Comparison of ENCODE assay signal across 1 cellular context in the genomic region with DNA sequence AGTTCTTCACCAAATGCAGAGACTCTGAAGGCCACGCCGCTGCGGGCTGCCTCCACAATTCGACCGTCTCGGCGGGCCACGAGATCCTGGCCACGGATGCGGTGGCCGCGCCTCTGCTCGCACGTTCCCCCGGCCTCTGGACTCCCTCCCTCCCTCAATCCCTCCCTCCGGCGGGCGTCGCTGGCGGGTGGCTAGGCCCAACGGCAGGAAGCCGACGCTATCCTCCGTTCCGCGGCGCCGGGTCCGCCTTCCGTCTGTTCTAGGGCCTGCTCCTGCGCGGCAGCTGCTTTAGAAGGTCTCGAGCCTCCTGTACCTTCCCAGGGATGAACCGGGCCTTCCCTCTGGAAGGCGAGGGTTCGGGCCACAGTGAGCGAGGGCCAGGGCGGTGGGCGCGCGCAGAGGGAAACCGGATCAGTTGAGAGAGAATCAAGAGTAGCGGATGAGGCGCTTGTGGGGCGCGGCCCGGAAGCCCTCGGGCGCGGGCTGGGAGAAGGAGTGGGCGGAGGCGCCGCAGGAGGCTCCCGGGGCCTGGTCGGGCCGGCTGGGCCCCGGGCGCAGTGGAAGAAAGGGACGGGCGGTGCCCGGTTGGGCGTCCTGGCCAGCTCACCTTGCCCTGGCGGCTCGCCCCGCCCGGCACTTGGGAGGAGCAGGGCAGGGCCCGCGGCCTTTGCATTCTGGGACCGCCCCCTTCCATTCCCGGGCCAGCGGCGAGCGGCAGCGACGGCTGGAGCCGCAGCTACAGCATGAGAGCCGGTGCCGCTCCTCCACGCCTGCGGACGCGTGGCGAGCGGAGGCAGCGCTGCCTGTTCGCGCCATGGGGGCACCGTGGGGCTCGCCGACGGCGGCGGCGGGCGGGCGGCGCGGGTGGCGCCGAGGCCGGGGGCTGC.
A peak's percentile ranks its signal among the peaks of the same experiment; 100 is the strongest.
TF ChIP-seq lines count a peak whose summit lies in the region.

Gene FUT4, plus strand, starts transcription at position 227 of the 887 bp plus-strand sequence. Its CDS starts 213 bp downstream, at position 440.

TF ChIP-seq in HepG2, 621 proteins besides CTCF, POLR2A, EP300 and RAD21 (continued from another document and continues in another):
- TF ChIP-seq, protein P1, sequence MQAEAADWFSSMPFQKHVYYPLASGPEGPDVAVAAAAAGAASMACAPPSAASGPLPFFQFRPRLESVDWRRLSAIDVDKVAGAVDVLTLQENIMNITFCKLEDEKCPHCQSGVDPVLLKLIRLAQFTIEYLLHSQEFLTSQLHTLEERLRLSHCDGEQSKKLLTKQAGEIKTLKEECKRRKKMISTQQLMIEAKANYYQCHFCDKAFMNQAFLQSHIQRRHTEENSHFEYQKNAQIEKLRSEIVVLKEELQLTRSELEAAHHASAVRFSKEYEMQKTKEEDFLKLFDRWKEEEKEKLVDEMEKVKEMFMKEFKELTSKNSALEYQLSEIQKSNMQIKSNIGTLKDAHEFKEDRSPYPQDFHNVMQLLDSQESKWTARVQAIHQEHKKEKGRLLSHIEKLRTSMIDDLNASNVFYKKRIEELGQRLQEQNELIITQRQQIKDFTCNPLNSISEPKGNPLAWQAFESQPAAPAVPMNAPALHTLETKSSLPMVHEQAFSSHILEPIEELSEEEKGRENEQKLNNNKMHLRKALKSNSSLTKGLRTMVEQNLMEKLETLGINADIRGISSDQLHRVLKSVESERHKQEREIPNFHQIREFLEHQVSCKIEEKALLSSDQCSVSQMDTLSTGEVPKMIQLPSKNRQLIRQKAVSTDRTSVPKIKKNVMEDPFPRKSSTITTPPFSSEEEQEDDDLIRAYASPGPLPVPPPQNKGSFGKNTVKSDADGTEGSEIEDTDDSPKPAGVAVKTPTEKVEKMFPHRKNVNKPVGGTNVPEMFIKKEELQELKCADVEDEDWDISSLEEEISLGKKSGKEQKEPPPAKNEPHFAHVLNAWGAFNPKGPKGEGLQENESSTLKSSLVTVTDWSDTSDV (CRISPR knock-in tag; IDR thresholded peaks at IDR 0.05): peak; percentile 48; the same call in 1 of the 2 replicates
- TF ChIP-seq ZKSCAN1 (IDR thresholded peaks at IDR 0.05; ENCODE audit: low read length) (no peak), ZSCAN31 (CRISPR knock-in tag; IDR thresholded peaks at IDR 0.05; ENCODE audit: low read depth) (no peak), TSC22D2 (CRISPR knock-in tag; IDR thresholded peaks at IDR 0.05; ENCODE audit: borderline replicate concordance) (no peak), MEIS1 (CRISPR knock-in tag; IDR thresholded peaks at IDR 0.05; ENCODE audit: borderline replicate concordance) (no peak), DMAP1 (CRISPR knock-in tag; IDR thresholded peaks at IDR 0.05) (peak; percentile 54; the same call in 1 of the 2 replicates), NR2F6 (IDR thresholded peaks at IDR 0.05) (no peak), NR2F6 (CRISPR knock-in tag; IDR thresholded peaks at IDR 0.05) (no peak), ZFP90 (CRISPR knock-in tag; IDR thresholded peaks at IDR 0.05; ENCODE audit: borderline replicate concordance) (no peak), MYC (CRISPR knock-in tag; IDR thresholded peaks at IDR 0.05; ENCODE audit: borderline replicate concordance) (0 out of 2 replicates have a peak, but pooled peaks have one; percentile 41), ZNF777 (CRISPR knock-in tag; IDR thresholded peaks at IDR 0.05) (peak; percentile 57; the same call in 1 of the 2 replicates), ETV5 (CRISPR knock-in tag; IDR thresholded peaks at IDR 0.05; ENCODE audit: borderline replicate concordance) (no peak), ESRRA (CRISPR knock-in tag; IDR thresholded peaks at IDR 0.05; ENCODE audit: low read depth) (no peak), SP2 (CRISPR knock-in tag; IDR thresholded peaks at IDR 0.05) (no peak), NCOR1 (IDR thresholded peaks at IDR 0.05; ENCODE audit: borderline replicate concordance, low read length) (no peak), HNF4G (IDR thresholded peaks at IDR 0.05; ENCODE audit: borderline replicate concordance, low read depth, low read length) (no peak), HNF4G (CRISPR knock-in tag; IDR thresholded peaks at IDR 0.05; ENCODE audit: borderline replicate concordance, low read depth) (no peak), HOXA7 (CRISPR knock-in tag; IDR thresholded peaks at IDR 0.05) (no peak), ZNF556 (CRISPR knock-in tag; IDR thresholded peaks at IDR 0.05; ENCODE audit: borderline replicate concordance) (peak; percentile 46; the same call in 1 of the 2 replicates), ZNF333 (CRISPR knock-in tag; IDR thresholded peaks at IDR 0.05; ENCODE audit: borderline replicate concordance) (no peak), KLF12 (CRISPR knock-in tag; IDR thresholded peaks at IDR 0.05; ENCODE audit: borderline replicate concordance) (peak; percentile 70; the same call in 1 of the 2 replicates), ZNF580 (CRISPR knock-in tag; IDR thresholded peaks at IDR 0.05; ENCODE audit: borderline replicate concordance, low read depth) (0 out of 2 replicates have a peak, but pooled peaks have one; percentile 31), GTF2F1 (IDR thresholded peaks at IDR 0.05; ENCODE audit: low read length) (no peak), HNRNPH1 (optimal IDR thresholded peaks at IDR 0.05; ENCODE audit: low read depth, low read length) (no peak), TARDBP (CRISPR knock-in tag; IDR thresholded peaks at IDR 0.05) (no peak), NFYC (CRISPR knock-in tag; IDR thresholded peaks at IDR 0.05) (0 out of 2 replicates have a peak, but pooled peaks have one; percentile 27), KLF6 (CRISPR knock-in tag; IDR thresholded peaks at IDR 0.05) (no peak), ZNF234 (CRISPR knock-in tag; conservative IDR thresholded peaks at IDR 0.05) (no peak; the same call in 1 of the 2 replicates), HBP1 (CRISPR knock-in tag; IDR thresholded peaks at IDR 0.05; ENCODE audit: low read depth) (no peak), ZNF431 (CRISPR knock-in tag; IDR thresholded peaks at IDR 0.05; ENCODE audit: borderline replicate concordance, low read depth) (no peak), HIVEP1 (CRISPR knock-in tag; IDR thresholded peaks at IDR 0.05) (0 out of 2 replicates have a peak, but pooled peaks have one; percentile 21), ZNF383 (CRISPR knock-in tag; IDR thresholded peaks at IDR 0.05; ENCODE audit: borderline replicate concordance) (no peak), JUND (CRISPR knock-in tag; IDR thresholded peaks at IDR 0.05) (no peak), XRCC5 (optimal IDR thresholded peaks at IDR 0.05; ENCODE audit: low read length) (no peak), ZNF124 (CRISPR knock-in tag; IDR thresholded peaks at IDR 0.05) (no peak), ATF7-NPFF (CRISPR knock-in tag; IDR thresholded peaks at IDR 0.05; ENCODE audit: low read depth) (no peak; the same call in 1 of the 2 replicates), SIN3B (IDR thresholded peaks at IDR 0.05; ENCODE audit: low read length) (no peak), PHB2 (IDR thresholded peaks at IDR 0.05; ENCODE audit: partially characterized antibody) (no peak), EED (CRISPR knock-in tag; IDR thresholded peaks at IDR 0.05) (no peak), U2AF1 (optimal IDR thresholded peaks at IDR 0.05; ENCODE audit: low read depth, low read length) (no peak), ZBTB43 (CRISPR knock-in tag; conservative IDR thresholded peaks at IDR 0.05) (no peak), NFE2L1 (CRISPR knock-in tag; IDR thresholded peaks at IDR 0.05; ENCODE audit: borderline replicate concordance) (no peak), GABPB1 (CRISPR knock-in tag; IDR thresholded peaks at IDR 0.05) (peak; percentile 82), NR2F1 (CRISPR knock-in tag; IDR thresholded peaks at IDR 0.05) (no peak), HDAC6 (IDR thresholded peaks at IDR 0.05; ENCODE audit: low read depth, low read length) (no peak), ZBTB8A (CRISPR knock-in tag; IDR thresholded peaks at IDR 0.05; ENCODE audit: borderline replicate concordance, low read depth) (peak; percentile 94; the same call in 1 of the 2 replicates), HNRNPUL1 (IDR thresholded peaks at IDR 0.05; ENCODE audit: low read depth, low read length) (no peak), ZNF878 (CRISPR knock-in tag; IDR thresholded peaks at IDR 0.05) (no peak), CHD4 (IDR thresholded peaks at IDR 0.05; ENCODE audit: borderline replicate concordance, low read length) (no peak), BORCS8-MEF2B (CRISPR knock-in tag; IDR thresholded peaks at IDR 0.05) (peak; percentile 57; the same call in 1 of the 2 replicates), KMT2B (CRISPR knock-in tag; IDR thresholded peaks at IDR 0.05) (peak; percentile 18; the same call in 1 of the 2 replicates), DPF2 (CRISPR knock-in tag; IDR thresholded peaks at IDR 0.05; ENCODE audit: borderline replicate concordance, low read depth) (no peak), ZNF3 (CRISPR knock-in tag; IDR thresholded peaks at IDR 0.05) (no peak), ELF3 (CRISPR knock-in tag; IDR thresholded peaks at IDR 0.05) (no peak)
- TF ChIP-seq, protein P2, sequence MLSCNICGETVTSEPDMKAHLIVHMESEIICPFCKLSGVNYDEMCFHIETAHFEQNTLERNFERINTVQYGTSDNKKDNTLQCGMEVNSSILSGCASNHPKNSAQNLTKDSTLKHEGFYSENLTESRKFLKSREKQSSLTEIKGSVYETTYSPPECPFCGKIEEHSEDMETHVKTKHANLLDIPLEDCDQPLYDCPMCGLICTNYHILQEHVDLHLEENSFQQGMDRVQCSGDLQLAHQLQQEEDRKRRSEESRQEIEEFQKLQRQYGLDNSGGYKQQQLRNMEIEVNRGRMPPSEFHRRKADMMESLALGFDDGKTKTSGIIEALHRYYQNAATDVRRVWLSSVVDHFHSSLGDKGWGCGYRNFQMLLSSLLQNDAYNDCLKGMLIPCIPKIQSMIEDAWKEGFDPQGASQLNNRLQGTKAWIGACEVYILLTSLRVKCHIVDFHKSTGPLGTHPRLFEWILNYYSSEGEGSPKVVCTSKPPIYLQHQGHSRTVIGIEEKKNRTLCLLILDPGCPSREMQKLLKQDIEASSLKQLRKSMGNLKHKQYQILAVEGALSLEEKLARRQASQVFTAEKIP (CRISPR knock-in tag; IDR thresholded peaks at IDR 0.05; ENCODE audit: borderline replicate concordance): no peak
- TF ChIP-seq, protein P3, sequence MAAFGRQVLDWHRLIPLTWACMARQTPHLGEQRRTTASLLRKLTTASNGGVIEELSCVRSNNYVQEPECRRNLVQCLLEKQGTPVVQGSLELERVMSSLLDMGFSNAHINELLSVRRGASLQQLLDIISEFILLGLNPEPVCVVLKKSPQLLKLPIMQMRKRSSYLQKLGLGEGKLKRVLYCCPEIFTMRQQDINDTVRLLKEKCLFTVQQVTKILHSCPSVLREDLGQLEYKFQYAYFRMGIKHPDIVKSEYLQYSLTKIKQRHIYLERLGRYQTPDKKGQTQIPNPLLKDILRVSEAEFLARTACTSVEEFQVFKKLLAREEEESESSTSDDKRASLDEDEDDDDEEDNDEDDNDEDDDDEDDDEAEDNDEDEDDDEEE (CRISPR knock-in tag; IDR thresholded peaks at IDR 0.05): 0 out of 2 replicates have a peak, but pooled peaks have one; percentile 35
- TF ChIP-seq, protein P4, sequence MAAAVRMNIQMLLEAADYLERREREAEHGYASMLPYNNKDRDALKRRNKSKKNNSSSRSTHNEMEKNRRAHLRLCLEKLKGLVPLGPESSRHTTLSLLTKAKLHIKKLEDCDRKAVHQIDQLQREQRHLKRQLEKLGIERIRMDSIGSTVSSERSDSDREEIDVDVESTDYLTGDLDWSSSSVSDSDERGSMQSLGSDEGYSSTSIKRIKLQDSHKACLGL (CRISPR knock-in tag; IDR thresholded peaks at IDR 0.05): peak; percentile 54; the same call in 1 of the 2 replicates
- TF ChIP-seq, protein P5, sequence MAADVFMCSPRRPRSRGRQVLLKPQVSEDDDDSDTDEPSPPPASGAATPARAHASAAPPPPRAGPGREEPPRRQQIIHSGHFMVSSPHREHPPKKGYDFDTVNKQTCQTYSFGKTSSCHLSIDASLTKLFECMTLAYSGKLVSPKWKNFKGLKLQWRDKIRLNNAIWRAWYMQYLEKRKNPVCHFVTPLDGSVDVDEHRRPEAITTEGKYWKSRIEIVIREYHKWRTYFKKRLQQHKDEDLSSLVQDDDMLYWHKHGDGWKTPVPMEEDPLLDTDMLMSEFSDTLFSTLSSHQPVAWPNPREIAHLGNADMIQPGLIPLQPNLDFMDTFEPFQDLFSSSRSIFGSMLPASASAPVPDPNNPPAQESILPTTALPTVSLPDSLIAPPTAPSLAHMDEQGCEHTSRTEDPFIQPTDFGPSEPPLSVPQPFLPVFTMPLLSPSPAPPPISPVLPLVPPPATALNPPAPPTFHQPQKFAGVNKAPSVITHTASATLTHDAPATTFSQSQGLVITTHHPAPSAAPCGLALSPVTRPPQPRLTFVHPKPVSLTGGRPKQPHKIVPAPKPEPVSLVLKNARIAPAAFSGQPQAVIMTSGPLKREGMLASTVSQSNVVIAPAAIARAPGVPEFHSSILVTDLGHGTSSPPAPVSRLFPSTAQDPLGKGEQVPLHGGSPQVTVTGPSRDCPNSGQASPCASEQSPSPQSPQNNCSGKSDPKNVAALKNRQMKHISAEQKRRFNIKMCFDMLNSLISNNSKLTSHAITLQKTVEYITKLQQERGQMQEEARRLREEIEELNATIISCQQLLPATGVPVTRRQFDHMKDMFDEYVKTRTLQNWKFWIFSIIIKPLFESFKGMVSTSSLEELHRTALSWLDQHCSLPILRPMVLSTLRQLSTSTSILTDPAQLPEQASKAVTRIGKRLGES (CRISPR knock-in tag; IDR thresholded peaks at IDR 0.05; ENCODE audit: borderline replicate concordance): no peak
- TF ChIP-seq, protein P6, sequence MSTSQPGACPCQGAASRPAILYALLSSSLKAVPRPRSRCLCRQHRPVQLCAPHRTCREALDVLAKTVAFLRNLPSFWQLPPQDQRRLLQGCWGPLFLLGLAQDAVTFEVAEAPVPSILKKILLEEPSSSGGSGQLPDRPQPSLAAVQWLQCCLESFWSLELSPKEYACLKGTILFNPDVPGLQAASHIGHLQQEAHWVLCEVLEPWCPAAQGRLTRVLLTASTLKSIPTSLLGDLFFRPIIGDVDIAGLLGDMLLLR (CRISPR knock-in tag; IDR thresholded peaks at IDR 0.05): no peak
